ENCODE assay signal across 11 cellular contexts in genomic region chr6:54695815-54696214, GRCh38.
"Had no signal": no experiment of that assay in that cellular context is flagged by ENCODE, and none has a peak within 500 bp of the region (broad histone marks: within the 10 kb centered on the region; RNA-seq: fewer than 3 reads in every experiment).

No MANE protein-coding gene starts in this region.

- H3K27ac ChIP-seq: gastroesophageal sphincter, neural progenitor cell, pancreas had no signal

- H3K27me3 ChIP-seq: gastroesophageal sphincter, pancreas had no signal

- H3K9ac ChIP-seq: neural progenitor cell had no signal

- H3K4me3 ChIP-seq: gastroesophageal sphincter, neural progenitor cell, pancreas had no signal

- H3K36me3 ChIP-seq: gastroesophageal sphincter, neural progenitor cell, pancreas had no signal

- DNase-seq: activated CD4-positive, alpha-beta memory T cell treated with anti-CD3 and anti-CD28 coated beads for 36 hours; activated gamma-delta T cell; activated T-cell treated with anti-CD3 and anti-CD28 coated beads, Interleukin-2, amount 50 U/mL, for 4 hours; amygdala; effector memory CD8-positive, alpha-beta T cell; kidney; left ventricle myocardium superior; pancreas; stimulated activated CD4-positive, alpha-beta T cell treated with anti-CD3 and anti-CD28 coated beads, Interleukin-15, amount 100 ng/mL, for 24 hours had no signal

- H2AFZ ChIP-seq: neural progenitor cell had no signal

- H3K4me1 ChIP-seq: gastroesophageal sphincter, pancreas had no signal

- H3K9me3 ChIP-seq: gastroesophageal sphincter, pancreas had no signal

- H3K4me2 ChIP-seq: neural progenitor cell had no signal
